2 cellular contexts compared by ENCODE assay signal in the genomic region with DNA sequence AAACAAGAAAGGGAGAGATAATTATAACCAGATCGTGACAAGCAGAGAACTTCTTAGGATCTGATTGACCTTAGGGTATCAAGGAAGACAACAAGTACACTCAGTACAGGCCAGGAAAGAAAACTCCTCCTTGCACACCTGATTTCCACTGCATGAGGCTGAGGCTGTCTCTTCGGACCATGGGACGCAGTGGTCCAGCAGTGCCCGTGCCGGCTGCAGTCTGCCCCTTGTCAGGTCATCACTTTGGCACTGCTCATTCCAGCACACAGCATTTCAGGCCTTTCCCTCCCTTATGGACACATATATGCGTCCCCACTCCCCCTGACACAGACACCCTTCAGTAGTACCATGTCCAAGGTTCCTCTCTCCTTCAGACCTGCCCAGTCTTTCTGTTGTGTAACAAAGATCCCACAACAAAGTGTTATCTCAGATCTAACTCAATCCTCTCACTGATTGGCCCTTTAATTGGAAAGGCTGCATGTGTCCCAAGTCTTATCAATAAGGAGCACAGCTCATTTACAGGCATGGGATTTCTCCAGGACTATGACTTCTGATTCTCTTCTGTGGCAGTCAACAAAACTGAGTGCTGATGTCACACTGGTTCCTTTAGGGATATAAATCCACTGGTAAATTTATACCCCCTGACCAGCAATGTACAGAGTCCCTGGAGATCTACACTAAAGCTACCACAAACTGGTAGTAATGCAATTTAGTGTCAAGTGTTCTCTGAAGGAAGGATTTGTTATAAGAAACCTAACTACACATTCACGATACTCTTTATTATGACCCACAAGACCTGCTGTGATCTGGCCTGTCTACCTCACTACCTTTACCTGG.
TF ChIP-seq lines count a peak whose summit lies in the region.

No MANE protein-coding gene starts in this region.

TF ChIP-seq in HEK293, 187 proteins besides CTCF, POLR2A, EP300 and RAD21 (continued from another document):
- TF ChIP-seq, protein P1, sequence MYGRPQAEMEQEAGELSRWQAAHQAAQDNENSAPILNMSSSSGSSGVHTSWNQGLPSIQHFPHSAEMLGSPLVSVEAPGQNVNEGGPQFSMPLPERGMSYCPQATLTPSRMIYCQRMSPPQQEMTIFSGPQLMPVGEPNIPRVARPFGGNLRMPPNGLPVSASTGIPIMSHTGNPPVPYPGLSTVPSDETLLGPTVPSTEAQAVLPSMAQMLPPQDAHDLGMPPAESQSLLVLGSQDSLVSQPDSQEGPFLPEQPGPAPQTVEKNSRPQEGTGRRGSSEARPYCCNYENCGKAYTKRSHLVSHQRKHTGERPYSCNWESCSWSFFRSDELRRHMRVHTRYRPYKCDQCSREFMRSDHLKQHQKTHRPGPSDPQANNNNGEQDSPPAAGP (tag by site-specific recombination; IDR thresholded peaks at IDR 0.05): no peak
- TF ChIP-seq PRDM1 (tag by site-specific recombination; IDR thresholded peaks at IDR 0.05) (no peak), OSR2 (tag by site-specific recombination; IDR thresholded peaks at IDR 0.05) (peak; percentile 63; the same call in 1 of the 2 replicates), FEZF1 (tag by site-specific recombination; IDR thresholded peaks at IDR 0.05) (peak; percentile 81), IKZF3 (tag by site-specific recombination; IDR thresholded peaks at IDR 0.05) (peak; percentile 71), ZNF629 (tag by site-specific recombination; IDR thresholded peaks at IDR 0.05) (0 out of 2 replicates have a peak, but pooled peaks have one; percentile 11), ZNF214 (tag by site-specific recombination; IDR thresholded peaks at IDR 0.05; ENCODE audit: borderline replicate concordance) (no peak), ZNF155 (tag by site-specific recombination; IDR thresholded peaks at IDR 0.05) (no peak), ZBTB48 (tag by site-specific recombination; IDR thresholded peaks at IDR 0.05) (peak; percentile 76)
- TF ChIP-seq, protein P2, sequence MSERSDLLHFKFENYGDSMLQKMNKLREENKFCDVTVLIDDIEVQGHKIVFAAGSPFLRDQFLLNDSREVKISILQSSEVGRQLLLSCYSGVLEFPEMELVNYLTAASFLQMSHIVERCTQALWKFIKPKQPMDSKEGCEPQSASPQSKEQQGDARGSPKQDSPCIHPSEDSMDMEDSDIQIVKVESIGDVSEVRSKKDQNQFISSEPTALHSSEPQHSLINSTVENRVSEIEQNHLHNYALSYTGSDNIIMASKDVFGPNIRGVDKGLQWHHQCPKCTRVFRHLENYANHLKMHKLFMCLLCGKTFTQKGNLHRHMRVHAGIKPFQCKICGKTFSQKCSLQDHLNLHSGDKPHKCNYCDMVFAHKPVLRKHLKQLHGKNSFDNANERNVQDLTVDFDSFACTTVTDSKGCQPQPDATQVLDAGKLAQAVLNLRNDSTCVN (tag by site-specific recombination; optimal IDR thresholded peaks at IDR 0.05): no peak
- TF ChIP-seq, protein P3, sequence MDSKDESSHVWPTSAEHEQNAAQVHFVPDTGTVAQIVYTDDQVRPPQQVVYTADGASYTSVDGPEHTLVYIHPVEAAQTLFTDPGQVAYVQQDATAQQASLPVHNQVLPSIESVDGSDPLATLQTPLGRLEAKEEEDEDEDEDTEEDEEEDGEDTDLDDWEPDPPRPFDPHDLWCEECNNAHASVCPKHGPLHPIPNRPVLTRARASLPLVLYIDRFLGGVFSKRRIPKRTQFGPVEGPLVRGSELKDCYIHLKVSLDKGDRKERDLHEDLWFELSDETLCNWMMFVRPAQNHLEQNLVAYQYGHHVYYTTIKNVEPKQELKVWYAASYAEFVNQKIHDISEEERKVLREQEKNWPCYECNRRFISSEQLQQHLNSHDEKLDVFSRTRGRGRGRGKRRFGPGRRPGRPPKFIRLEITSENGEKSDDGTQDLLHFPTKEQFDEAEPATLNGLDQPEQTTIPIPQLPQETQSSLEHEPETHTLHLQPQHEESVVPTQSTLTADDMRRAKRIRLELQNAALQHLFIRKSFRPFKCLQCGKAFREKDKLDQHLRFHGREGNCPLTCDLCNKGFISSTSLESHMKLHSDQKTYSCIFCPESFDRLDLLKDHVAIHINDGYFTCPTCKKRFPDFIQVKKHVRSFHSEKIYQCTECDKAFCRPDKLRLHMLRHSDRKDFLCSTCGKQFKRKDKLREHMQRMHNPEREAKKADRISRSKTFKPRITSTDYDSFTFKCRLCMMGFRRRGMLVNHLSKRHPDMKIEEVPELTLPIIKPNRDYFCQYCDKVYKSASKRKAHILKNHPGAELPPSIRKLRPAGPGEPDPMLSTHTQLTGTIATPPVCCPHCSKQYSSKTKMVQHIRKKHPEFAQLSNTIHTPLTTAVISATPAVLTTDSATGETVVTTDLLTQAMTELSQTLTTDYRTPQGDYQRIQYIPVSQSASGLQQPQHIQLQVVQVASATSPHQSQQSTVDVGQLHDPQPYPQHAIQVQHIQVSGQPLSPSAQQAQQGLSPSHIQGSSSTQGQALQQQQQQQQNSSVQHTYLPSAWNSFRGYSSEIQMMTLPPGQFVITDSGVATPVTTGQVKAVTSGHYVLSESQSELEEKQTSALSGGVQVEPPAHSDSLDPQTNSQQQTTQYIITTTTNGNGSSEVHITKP (tag by site-specific recombination; IDR thresholded peaks at IDR 0.05): peak; percentile 43; the same call in 1 of the 2 replicates
TF ChIP-seq in HEK293: peak in this region for 6.

TF ChIP-seq in WTC11, 78 proteins besides CTCF, POLR2A, EP300 and RAD21 (continued from another document):
- TF ChIP-seq, protein P4, sequence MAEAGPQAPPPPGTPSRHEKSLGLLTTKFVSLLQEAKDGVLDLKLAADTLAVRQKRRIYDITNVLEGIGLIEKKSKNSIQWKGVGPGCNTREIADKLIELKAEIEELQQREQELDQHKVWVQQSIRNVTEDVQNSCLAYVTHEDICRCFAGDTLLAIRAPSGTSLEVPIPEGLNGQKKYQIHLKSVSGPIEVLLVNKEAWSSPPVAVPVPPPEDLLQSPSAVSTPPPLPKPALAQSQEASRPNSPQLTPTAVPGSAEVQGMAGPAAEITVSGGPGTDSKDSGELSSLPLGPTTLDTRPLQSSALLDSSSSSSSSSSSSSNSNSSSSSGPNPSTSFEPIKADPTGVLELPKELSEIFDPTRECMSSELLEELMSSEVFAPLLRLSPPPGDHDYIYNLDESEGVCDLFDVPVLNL (CRISPR knock-in tag; IDR thresholded peaks at IDR 0.05; ENCODE audit: borderline replicate concordance, low read depth): no peak
- no peak for TF ChIP-seq NR3C1 (CRISPR knock-in tag; conservative IDR thresholded peaks at IDR 0.05; ENCODE audit: low read depth)
- no peak for TF ChIP-seq ZNF317 (CRISPR knock-in tag; IDR thresholded peaks at IDR 0.05; ENCODE audit: borderline replicate concordance, low read depth)
- TF ChIP-seq CREB1 (CRISPR knock-in tag; IDR thresholded peaks at IDR 0.05): no peak
- TF ChIP-seq EMX1 (CRISPR knock-in tag; IDR thresholded peaks at IDR 0.05): no peak
- TF ChIP-seq GTF2I (CRISPR knock-in tag; conservative IDR thresholded peaks at IDR 0.05): no peak
- TF ChIP-seq, protein P5, sequence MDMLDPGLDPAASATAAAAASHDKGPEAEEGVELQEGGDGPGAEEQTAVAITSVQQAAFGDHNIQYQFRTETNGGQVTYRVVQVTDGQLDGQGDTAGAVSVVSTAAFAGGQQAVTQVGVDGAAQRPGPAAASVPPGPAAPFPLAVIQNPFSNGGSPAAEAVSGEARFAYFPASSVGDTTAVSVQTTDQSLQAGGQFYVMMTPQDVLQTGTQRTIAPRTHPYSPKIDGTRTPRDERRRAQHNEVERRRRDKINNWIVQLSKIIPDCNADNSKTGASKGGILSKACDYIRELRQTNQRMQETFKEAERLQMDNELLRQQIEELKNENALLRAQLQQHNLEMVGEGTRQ (CRISPR knock-in tag; IDR thresholded peaks at IDR 0.05): no peak
- TF ChIP-seq, protein P6, sequence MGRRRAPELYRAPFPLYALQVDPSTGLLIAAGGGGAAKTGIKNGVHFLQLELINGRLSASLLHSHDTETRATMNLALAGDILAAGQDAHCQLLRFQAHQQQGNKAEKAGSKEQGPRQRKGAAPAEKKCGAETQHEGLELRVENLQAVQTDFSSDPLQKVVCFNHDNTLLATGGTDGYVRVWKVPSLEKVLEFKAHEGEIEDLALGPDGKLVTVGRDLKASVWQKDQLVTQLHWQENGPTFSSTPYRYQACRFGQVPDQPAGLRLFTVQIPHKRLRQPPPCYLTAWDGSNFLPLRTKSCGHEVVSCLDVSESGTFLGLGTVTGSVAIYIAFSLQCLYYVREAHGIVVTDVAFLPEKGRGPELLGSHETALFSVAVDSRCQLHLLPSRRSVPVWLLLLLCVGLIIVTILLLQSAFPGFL (CRISPR knock-in tag; IDR thresholded peaks at IDR 0.05; ENCODE audit: borderline replicate concordance): no peak
- TF ChIP-seq ZNF232 (CRISPR knock-in tag; IDR thresholded peaks at IDR 0.05): no peak
- no peak for TF ChIP-seq FOXK1 (CRISPR knock-in tag; IDR thresholded peaks at IDR 0.05)
- no peak for TF ChIP-seq GRHL2 (CRISPR knock-in tag; IDR thresholded peaks at IDR 0.05; ENCODE audit: insufficient replicate concordance, severe bottlenecking)
- no peak for TF ChIP-seq ZNF423 (CRISPR knock-in tag; IDR thresholded peaks at IDR 0.05)
- no peak for TF ChIP-seq SP1 (CRISPR knock-in tag; conservative IDR thresholded peaks at IDR 0.05)
